Comparison of ENCODE assay signal across 1 cellular context in genomic region chr14:105842105-105842504, GRCh38.
TF ChIP-seq lines count a peak whose summit lies in the region.

No MANE protein-coding gene starts in this region.

TF ChIP-seq in HepG2, 621 proteins besides CTCF, POLR2A, EP300 and RAD21 (continued from another document):
- TF ChIP-seq MLXIP (CRISPR knock-in tag; IDR thresholded peaks at IDR 0.05; ENCODE audit: borderline replicate concordance) (no peak), GATAD1 (CRISPR knock-in tag; IDR thresholded peaks at IDR 0.05) (no peak), ATRX (CRISPR knock-in tag; IDR thresholded peaks at IDR 0.05; ENCODE audit: borderline replicate concordance) (no peak)
TF ChIP-seq in HepG2: peak in this region for 0.
